23 cellular contexts compared by ENCODE assay signal in genomic region chr11:59010693-59011092, GRCh38.
"Had no signal": no experiment of that assay in that cellular context is flagged by ENCODE, and none has a peak within 500 bp of the region (broad histone marks: within the 10 kb centered on the region; RNA-seq: fewer than 3 reads in every experiment).

No MANE protein-coding gene starts in this region.

- H3K9me3 Mint-ChIP-seq: activated naive CD4-positive, alpha-beta T cell treated with anti-CD3 and anti-CD28 coated beads, Interleukin-2, amount 50 U/mL, for 72 hours; activated T-cell treated with anti-CD3 and anti-CD28 coated beads, Interleukin-2, amount 50 U/mL, for 24 hours; activated T-helper 17 cell treated with anti-CD3 and anti-CD28 coated beads, Interleukin-2, amount 50 U/mL, for 72 hours; brain; naive thymus-derived CD4-positive, alpha-beta T cell; neural crest cell; stimulated activated naive CD8-positive, alpha-beta T cell treated with anti-CD3 and anti-CD28 coated beads, Interleukin-15, amount 100 ng/mL, for 72 hours had no signal

- H3K36me3 Mint-ChIP-seq: activated naive CD4-positive, alpha-beta T cell treated with anti-CD3 and anti-CD28 coated beads, Interleukin-2, amount 50 U/mL, for 72 hours; brain; naive thymus-derived CD4-positive, alpha-beta T cell had no signal

- DNase-seq: activated CD4-positive, alpha-beta T cell treated with anti-CD3 and anti-CD28 coated beads for 36 hours; activated CD4-positive, alpha-beta T cell treated with anti-CD3 and anti-CD28 coated beads, Interleukin-2, amount 50 U/mL, for 4 hours; activated CD8-positive, alpha-beta memory T cell treated with anti-CD3 and anti-CD28 coated beads for 24 hours; activated CD8-positive, alpha-beta memory T cell treated with anti-CD3 and anti-CD28 coated beads, Interleukin-2, amount 50 U/mL, for 4 hours; activated T-cell treated with anti-CD3 and anti-CD28 coated beads, Interleukin-2, amount 50 U/mL, for 24 hours; aorta; kidney; lower lobe of right lung; naive thymus-derived CD4-positive, alpha-beta T cell; occipital lobe; posterior cingulate gyrus; right lobe of liver; stimulated activated CD4-positive, alpha-beta T cell treated with anti-CD3 and anti-CD28 coated beads, Interleukin-1b, Interleukin-23, amount 100 ng/mL, for 48 hours; stimulated activated naive CD8-positive, alpha-beta T cell treated with anti-CD3 and anti-CD28 coated beads, Interleukin-15, amount 100 ng/mL, for 72 hours had no signal

- H3K27me3 ChIP-seq: right lobe of liver, suprapubic skin, tibial nerve had no signal

- H3K9me3 ChIP-seq: lower lobe of right lung, right lobe of liver, suprapubic skin, tibial nerve had no signal

- H3K4me1 Mint-ChIP-seq: activated CD4-positive, alpha-beta T cell treated with anti-CD3 and anti-CD28 coated beads for 36 hours; activated T-helper 17 cell treated with anti-CD3 and anti-CD28 coated beads, Interleukin-2, amount 50 U/mL, for 72 hours; brain; naive thymus-derived CD4-positive, alpha-beta T cell; neural crest cell; stimulated activated naive CD8-positive, alpha-beta T cell treated with anti-CD3 and anti-CD28 coated beads, Interleukin-15, amount 100 ng/mL, for 72 hours had no signal

- H3K4me3 Mint-ChIP-seq: activated CD4-positive, alpha-beta T cell treated with anti-CD3 and anti-CD28 coated beads for 36 hours; activated T-cell treated with anti-CD3 and anti-CD28 coated beads, Interleukin-2, amount 50 U/mL, for 24 hours; activated T-helper 17 cell treated with anti-CD3 and anti-CD28 coated beads, Interleukin-2, amount 50 U/mL, for 72 hours; brain; naive thymus-derived CD4-positive, alpha-beta T cell; neural crest cell; stimulated activated naive CD8-positive, alpha-beta T cell treated with anti-CD3 and anti-CD28 coated beads, Interleukin-15, amount 100 ng/mL, for 72 hours had no signal

- H3K27me3 Mint-ChIP-seq: brain; stimulated activated naive CD8-positive, alpha-beta T cell treated with anti-CD3 and anti-CD28 coated beads, Interleukin-15, amount 100 ng/mL, for 72 hours had no signal

- H3K27ac ChIP-seq: epithelial cell of prostate, lower lobe of right lung, right lobe of liver, skin epidermis, tibial nerve had no signal

- H3K36me3 ChIP-seq: lower lobe of right lung, right lobe of liver, suprapubic skin, tibial nerve had no signal

- ATAC-seq: activated CD4-positive, alpha-beta T cell treated with anti-CD3 and anti-CD28 coated beads for 36 hours; activated naive CD4-positive, alpha-beta T cell treated with anti-CD3 and anti-CD28 coated beads, Interleukin-2, amount 50 U/mL, for 72 hours; activated T-helper 17 cell treated with anti-CD3 and anti-CD28 coated beads, Interleukin-2, amount 50 U/mL, for 72 hours; left lobe of liver; lower lobe of right lung; naive thymus-derived CD4-positive, alpha-beta T cell; right lobe of liver; stimulated activated naive CD8-positive, alpha-beta T cell treated with anti-CD3 and anti-CD28 coated beads, Interleukin-15, amount 100 ng/mL, for 72 hours had no signal

- H3K27ac Mint-ChIP-seq: activated CD4-positive, alpha-beta T cell treated with anti-CD3 and anti-CD28 coated beads for 36 hours; activated naive CD4-positive, alpha-beta T cell treated with anti-CD3 and anti-CD28 coated beads, Interleukin-2, amount 50 U/mL, for 72 hours; activated T-cell treated with anti-CD3 and anti-CD28 coated beads, Interleukin-2, amount 50 U/mL, for 24 hours; activated T-helper 17 cell treated with anti-CD3 and anti-CD28 coated beads, Interleukin-2, amount 50 U/mL, for 72 hours; brain; naive thymus-derived CD4-positive, alpha-beta T cell; stimulated activated naive CD8-positive, alpha-beta T cell treated with anti-CD3 and anti-CD28 coated beads, Interleukin-15, amount 100 ng/mL, for 72 hours had no signal

- H3K4me1 ChIP-seq: tibial nerve had no signal

- H3K4me3 ChIP-seq: lower lobe of right lung, right lobe of liver, skin epidermis, suprapubic skin, tibial nerve had no signal
